In genomic region chr16:57044931-57045693, GRCh38 we compare ENCODE assay signal across 3 cellular contexts.
TF ChIP-seq lines count a peak whose summit lies in the region.

No MANE protein-coding gene starts in this region.

TF ChIP-seq in IMR-90, 13 proteins besides CTCF, POLR2A, EP300 and RAD21:
- no peak for TF ChIP-seq RCOR1 (IDR thresholded peaks at IDR 0.05; ENCODE audit: insufficient replicate concordance, low read length)
- no peak for TF ChIP-seq MAFK (IDR thresholded peaks at IDR 0.05; ENCODE audit: low read depth, low read length)
- no peak for TF ChIP-seq RFX5 (IDR thresholded peaks at IDR 0.05; ENCODE audit: low read depth, low read length)
- TF ChIP-seq CEBPB (IDR thresholded peaks at IDR 0.05; ENCODE audit: low read depth, low read length): peak; percentile 66
- TF ChIP-seq BHLHE40 (IDR thresholded peaks at IDR 0.05; ENCODE audit: low read depth, low read length): peak; percentile 33; the same call in 1 of the 2 replicates

TF ChIP-seq in K562, 482 proteins besides CTCF, POLR2A, EP300 and RAD21:
- TF ChIP-seq PRDM10 (IDR thresholded peaks at IDR 0.05; ENCODE audit: partially characterized antibody) (peak; percentile 70), MAX (CRISPR knock-in tag; IDR thresholded peaks at IDR 0.05) (no peak)

TF ChIP-seq in SK-N-SH, 30 proteins besides CTCF, POLR2A, EP300 and RAD21:
- TF ChIP-seq, protein P1, sequence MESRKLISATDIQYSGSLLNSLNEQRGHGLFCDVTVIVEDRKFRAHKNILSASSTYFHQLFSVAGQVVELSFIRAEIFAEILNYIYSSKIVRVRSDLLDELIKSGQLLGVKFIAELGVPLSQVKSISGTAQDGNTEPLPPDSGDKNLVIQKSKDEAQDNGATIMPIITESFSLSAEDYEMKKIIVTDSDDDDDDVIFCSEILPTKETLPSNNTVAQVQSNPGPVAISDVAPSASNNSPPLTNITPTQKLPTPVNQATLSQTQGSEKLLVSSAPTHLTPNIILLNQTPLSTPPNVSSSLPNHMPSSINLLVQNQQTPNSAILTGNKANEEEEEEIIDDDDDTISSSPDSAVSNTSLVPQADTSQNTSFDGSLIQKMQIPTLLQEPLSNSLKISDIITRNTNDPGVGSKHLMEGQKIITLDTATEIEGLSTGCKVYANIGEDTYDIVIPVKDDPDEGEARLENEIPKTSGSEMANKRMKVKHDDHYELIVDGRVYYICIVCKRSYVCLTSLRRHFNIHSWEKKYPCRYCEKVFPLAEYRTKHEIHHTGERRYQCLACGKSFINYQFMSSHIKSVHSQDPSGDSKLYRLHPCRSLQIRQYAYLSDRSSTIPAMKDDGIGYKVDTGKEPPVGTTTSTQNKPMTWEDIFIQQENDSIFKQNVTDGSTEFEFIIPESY (IDR thresholded peaks at IDR 0.05; ENCODE audit: borderline replicate concordance, low read depth): no peak
- TF ChIP-seq NFIC (IDR thresholded peaks at IDR 0.05; ENCODE audit: borderline replicate concordance): no peak
- TF ChIP-seq NRF1 (IDR thresholded peaks at IDR 0.05; ENCODE audit: low read depth, low read length): no peak
- TF ChIP-seq POLR2AphosphoS5 (IDR thresholded peaks at IDR 0.05; ENCODE audit: low read depth, low read length): no peak
- TF ChIP-seq FOXJ3 (CRISPR knock-in tag; IDR thresholded peaks at IDR 0.05): no peak
- no peak for TF ChIP-seq CHD2 (IDR thresholded peaks at IDR 0.05; ENCODE audit: low read length, partially characterized antibody)
